ENCODE assay signal across 19 cellular contexts in genomic region chr7:100859856-100860255, GRCh38. TPM values are rescaled to one million over a fixed set of nuclear protein-coding genes. Genes with fewer than 3 reads are reported as not detected.
DNase-seq lines count a peak whose midpoint lies in the region; ATAC-seq and TF ChIP-seq lines count a peak whose summit lies in the region.
"Had no signal": no experiment of that assay in that cellular context is flagged by ENCODE, and none has a peak within 500 bp of the region (broad histone marks: within the 10 kb centered on the region; RNA-seq: fewer than 3 reads in every experiment).

No MANE protein-coding gene starts in this region.

- H3K27ac ChIP-seq in RWPE1: peak overlapping the region; percentile 8; the same call in 1 of the 2 replicates
- H3K27ac ChIP-seq: BLaER1 treated with 17β-estradiol and CSF1 and Interleukin-3, amounts not matched to agents 10 nM and 100 nM; KMS-11 had no signal

- H3K4me3 ChIP-seq in H7 (ENCODE audit: insufficient read depth, low read depth, low read length): no peak overlapping the region
- H3K4me3 ChIP-seq: BLaER1 treated with 17β-estradiol and CSF1 and Interleukin-3, amounts not matched to agents 10 nM and 100 nM had no signal

- intact Hi-C loops in posterior vena cava (cut with DNase I): loop anchor here (10.0 kb wide), 2 partner anchors 135 to 295 kb away; partner anchors contain the start of gene EPO (in 1 of the 2)

- CTCF ChIA-PET in RWPE1 (lab: Yijun Ruan, JAX): interaction anchor here (1.0 kb wide), 1 partner anchor 154 kb away, joined by 5 read pairs; no protein-coding TSS in a partner anchor

- ATAC-seq in GM18870 (IDR thresholded peaks at IDR 0.05; ENCODE audit: unreplicated experiment): no peak
- ATAC-seq: CD8-positive, alpha-beta T cell had no signal

- no peak for TF ChIP-seq CTCF in RWPE1 (conservative IDR thresholded peaks at IDR 0.05; ENCODE audit: low read depth)

- DNase-seq in H7 (peak; percentile 43), RWPE1 (ENCODE audit: low spot score) (no peak), islet precursor cell (peak; percentile 65), posterior vena cava (ENCODE audit: low spot score) (peak; percentile 75)
- DNase-seq in stimulated activated CD4-positive, alpha-beta T cell treated with anti-CD3 and anti-CD28 coated beads, Interleukin-1b, Interleukin-23, amount 100 ng/mL, for 48 hours: no peak
- DNase-seq in activated CD4-positive, alpha-beta T cell treated with anti-CD3 and anti-CD28 coated beads, Interleukin-2, amount 50 U/mL, for 4 hours: no peak
- DNase-seq: CD8-positive, alpha-beta T cell; DMS153; NCI-H1092 treated with DMSO at 0.1 percent for 48 hours; NCI-H146; NCI-H2029 treated with DMSO at 0.1 percent for 48 hours; NCI-H2171; NCI-H345; NCI-H524; NCI-H774; NK-92 treated with Interleukin-12 subunit alpha and Interleukin-12 subunit beta, amount 100 ng/mL, for 24 hours had no signal

- peaks cover 11% of the 10 kb centered on the region for H3K36me3 ChIP-seq in H7 (replicated peaks; ENCODE audit: control insufficient read depth, insufficient read depth, low read length)

- POLR2A ChIA-PET in RWPE1 (lab: Yijun Ruan, JAX; ENCODE audit: low non-redundant PET): no interaction called here

- H3K27me3 ChIP-seq in H7 (ENCODE audit: control insufficient read depth, insufficient read depth, low read length): no peaks in the 10 kb centered on the region
- H3K27me3 ChIP-seq: BLaER1 treated with 17β-estradiol and CSF1 and Interleukin-3, amounts not matched to agents 10 nM and 100 nM had no signal

RNA-seq across cellular contexts. Expression of gene TRIP6, which starts 7.3 kb away (rescaled TPM):
- total RNA-seq in H7 (2014; rRNA removed; shearing (Covaris generic)): 95.7 and 118 TPM in 2 replicates
- 10 to 100 TPM; 55.7 to 58.7 TPM for total RNA-seq in posterior vena cava

RNA-seq across cellular contexts. Expression of gene SLC12A9, which starts 7.3 kb away (rescaled TPM):
- total RNA-seq in H7 (2014; rRNA removed; shearing (Covaris generic)): 21.9 and 27.9 TPM in 2 replicates
- total RNA-seq in posterior vena cava: 10 to 100 TPM; 15.6 to 22.8 TPM

RNA-seq across cellular contexts. Expression of gene SRRT, which starts 15.0 kb away (rescaled TPM):
- total RNA-seq in H7 (2014; rRNA removed; shearing (Covaris generic)): 82.8 and 101 TPM in 2 replicates
- 10 to 100 TPM; 78.0 to 91.2 TPM for total RNA-seq in posterior vena cava

RNA-seq across cellular contexts. Expression of gene UFSP1, which starts 29.7 kb away (rescaled TPM):
- total RNA-seq in H7 (2014; rRNA removed; shearing (Covaris generic)): 7.7 and 12.2 TPM in 2 replicates
- 1 to 10 TPM; 2.7 to 3.3 TPM for total RNA-seq in posterior vena cava

RNA-seq across cellular contexts. Expression of gene EPHB4, which starts 32.5 kb away (rescaled TPM):
- total RNA-seq in H7 (2014; rRNA removed; shearing (Covaris generic)): 141 and 143 TPM in 2 replicates
- total RNA-seq in posterior vena cava: 10 to 100 TPM; 31.4 to 46.6 TPM

Comparison
In these comparisons a context has a peak if more than half of its experiments do, and no peak if none do; other contexts are left out.
1. DNase-seq: peak in H7 (single experiment), islet precursor cell (single experiment) and posterior vena cava (single experiment); none in RWPE1 (single experiment), stimulated activated CD4-positive, alpha-beta T cell treated with anti-CD3 and anti-CD28 coated beads, Interleukin-1b, Interleukin-23, amount 100 ng/mL, for 48 hours (single experiment) and activated CD4-positive, alpha-beta T cell treated with anti-CD3 and anti-CD28 coated beads, Interleukin-2, amount 50 U/mL, for 4 hours (0 of 2).